ENCODE assay signal across 16 cellular contexts in genomic region chr12:77954156-77954555, GRCh38.
"Had no signal": no experiment of that assay in that cellular context is flagged by ENCODE, and none has a peak within 500 bp of the region (broad histone marks: within the 10 kb centered on the region; RNA-seq: fewer than 3 reads in every experiment).

No MANE protein-coding gene starts in this region.

- ATAC-seq: activated T-cell treated with anti-CD3 and anti-CD28 coated beads, Interleukin-2, amount 50 U/mL, for 72 hours; left cardiac atrium; lower lobe of right lung; pancreas had no signal

- H3K4me1 ChIP-seq: lower lobe of right lung, neural progenitor cell, pancreas, stomach had no signal

- H3K27me3 ChIP-seq: cardiac muscle cell, neural progenitor cell, pancreas, stomach had no signal

- H3K36me3 ChIP-seq: cardiac muscle cell, lower lobe of right lung, neural progenitor cell, pancreas, stomach, thoracic aorta had no signal

- H3K9me3 ChIP-seq: lower lobe of right lung, pancreas, stomach, thoracic aorta had no signal

- H3K4me3 ChIP-seq: cardiac muscle cell, lower lobe of right lung, neural progenitor cell, pancreas, stomach, thoracic aorta had no signal

- DNase-seq: activated CD4-positive, alpha-beta memory T cell treated with anti-CD3 and anti-CD28 coated beads for 36 hours; activated gamma-delta T cell treated with Interleukin-2 at 50 U/mL for 16 hours; activated naive CD8-positive, alpha-beta T cell treated with anti-CD3 and anti-CD28 coated beads for 36 hours; activated T-cell treated with anti-CD3 and anti-CD28 coated beads, Interleukin-2, amount 50 U/mL, for 72 hours; hypothalamus; left cardiac atrium; lower lobe of right lung; midbrain; pancreas; stimulated activated CD4-positive, alpha-beta T cell treated with anti-CD3 and anti-CD28 coated beads, Interleukin-15, amount 100 ng/mL, for 24 hours; stimulated activated CD4-positive, alpha-beta T cell treated with anti-CD3 and anti-CD28 coated beads, Interleukin-4, amount 100 ng/mL, for 24 hours; stomach had no signal

- H3K27ac ChIP-seq: cardiac muscle cell, lower lobe of right lung, neural progenitor cell, pancreas, stomach, thoracic aorta, VCaP had no signal

- H3K4me2 ChIP-seq: neural progenitor cell had no signal
